ENCODE assay signal across 9 cellular contexts in genomic region chr2:27681844-27682243, GRCh38. TPM values are rescaled to one million over a fixed set of nuclear protein-coding genes. Genes with fewer than 3 reads are reported as not detected.
DNase-seq lines count a peak whose midpoint lies in the region; ATAC-seq and TF ChIP-seq lines count a peak whose summit lies in the region.
"Had no signal": no experiment of that assay in that cellular context is flagged by ENCODE, and none has a peak within 500 bp of the region (broad histone marks: within the 10 kb centered on the region; RNA-seq: fewer than 3 reads in every experiment).

No MANE protein-coding gene starts in this region.

- no peaks in the 10 kb centered on the region for H3K27me3 Mint-ChIP-seq in activated CD8-positive, alpha-beta memory T cell treated with anti-CD3 and anti-CD28 coated beads, Interleukin-2, amount 10 ng/mL, durations not matched to agents 7 days and 5 days
- H3K27me3 Mint-ChIP-seq in activated naive CD8-positive, alpha-beta T cell treated with anti-CD3 and anti-CD28 coated beads, Interleukin-2, amount 50 U/mL, for 24 hours, result no peaks in the 10 kb centered on the region

- H3K4me3 ChIP-seq in foreskin fibroblast (ENCODE audit: low read depth in 1 of 2, low read length in 2 of 2) (no peak overlapping the region), suprapubic skin (no peak overlapping the region)
- H3K4me3 ChIP-seq: BLaER1 treated with 17β-estradiol and CSF1 and Interleukin-3, amounts not matched to agents 10 nM and 100 nM had no signal

- CTCF ChIA-PET in activated CD8-positive, alpha-beta memory T cell treated with anti-CD3 and anti-CD28 coated beads, Interleukin-2, amount 10 ng/mL, durations not matched to agents 7 days and 5 days (lab: Charles Lee), result interaction anchor here (1.1 to 10.0 kb wide), 8 partner anchors 7 to 312 kb away, joined by 3 to 143 read pairs (median 26); partner anchors contain the start of genes EIF2B4, NRBP1, PPM1G and SLC4A1AP

- ATAC-seq in activated CD8-positive, alpha-beta memory T cell treated with anti-CD3 and anti-CD28 coated beads, Interleukin-2, amount 10 ng/mL, durations not matched to agents 7 days and 5 days, result no peak
- peak; percentile 83 for ATAC-seq in activated naive CD8-positive, alpha-beta T cell treated with anti-CD3 and anti-CD28 coated beads, Interleukin-2, amount 50 U/mL, for 24 hours
- no peak for ATAC-seq in GM19467 (IDR thresholded peaks at IDR 0.05; ENCODE audit: unreplicated experiment)

- no peak for TF ChIP-seq CTCF in foreskin fibroblast (IDR thresholded peaks at IDR 0.05; ENCODE audit: low read depth, low read length)
- no peak for TF ChIP-seq CTCF in suprapubic skin (IDR thresholded peaks at IDR 0.05)

- H3K27ac ChIP-seq in suprapubic skin, result peak overlapping the region; percentile 68
- H3K27ac ChIP-seq: BLaER1 treated with 17β-estradiol and CSF1 and Interleukin-3, amounts not matched to agents 10 nM and 100 nM had no signal

- peaks cover 46% of the 10 kb centered on the region for H3K4me1 Mint-ChIP-seq in activated CD8-positive, alpha-beta memory T cell treated with anti-CD3 and anti-CD28 coated beads, Interleukin-2, amount 10 ng/mL, durations not matched to agents 7 days and 5 days
- peaks cover 37% of the 10 kb centered on the region for H3K4me1 Mint-ChIP-seq in activated naive CD8-positive, alpha-beta T cell treated with anti-CD3 and anti-CD28 coated beads, Interleukin-2, amount 50 U/mL, for 24 hours

- H3K27ac Mint-ChIP-seq in activated CD8-positive, alpha-beta memory T cell treated with anti-CD3 and anti-CD28 coated beads, Interleukin-2, amount 10 ng/mL, durations not matched to agents 7 days and 5 days, result peak overlapping the region; percentile 54
- H3K27ac Mint-ChIP-seq in activated naive CD8-positive, alpha-beta T cell treated with anti-CD3 and anti-CD28 coated beads, Interleukin-2, amount 50 U/mL, for 24 hours, result peak overlapping the region; percentile 87

- peaks cover 18% of the 10 kb centered on the region for H3K4me1 ChIP-seq in suprapubic skin

- no peak for DNase-seq in activated CD8-positive, alpha-beta memory T cell treated with anti-CD3 and anti-CD28 coated beads, Interleukin-2, amount 10 ng/mL, durations not matched to agents 7 days and 5 days
- DNase-seq in activated CD8-positive, alpha-beta memory T cell treated with anti-CD3 and anti-CD28 coated beads for 24 hours, result no peak
- DNase-seq in activated naive CD8-positive, alpha-beta T cell treated with anti-CD3 and anti-CD28 coated beads, Interleukin-2, amount 50 U/mL, for 24 hours, result no peak
- DNase-seq in foreskin fibroblast (peak; percentile 42 to 56), suprapubic skin (ENCODE audit: low spot score in 2 of 2) (no peak), retina (no peak)
- no peak for DNase-seq in stimulated activated CD4-positive, alpha-beta T cell treated with anti-CD3 and anti-CD28 coated beads, Interleukin-2, amount 100 ng/mL, for 48 hours

- TF ChIP-seq EP300 in suprapubic skin (IDR thresholded peaks at IDR 0.05), result no peak

- WGBS in suprapubic skin, result 94% methylated on average over 1 of the region's 1 CpG

- H3K36me3 Mint-ChIP-seq in activated CD8-positive, alpha-beta memory T cell treated with anti-CD3 and anti-CD28 coated beads, Interleukin-2, amount 10 ng/mL, durations not matched to agents 7 days and 5 days, result peaks cover 31% of the 10 kb centered on the region
- H3K36me3 Mint-ChIP-seq in activated naive CD8-positive, alpha-beta T cell treated with anti-CD3 and anti-CD28 coated beads, Interleukin-2, amount 50 U/mL, for 24 hours (ENCODE audit: low read depth), result peaks cover 46% of the 10 kb centered on the region

- no peaks in the 10 kb centered on the region for H3K9me3 ChIP-seq in suprapubic skin
- H3K9me3 ChIP-seq: BLaER1 treated with 17β-estradiol and CSF1 and Interleukin-3, amounts not matched to agents 10 nM and 100 nM had no signal

- peaks cover 74% of the 10 kb centered on the region for H3K36me3 ChIP-seq in suprapubic skin

- no peaks in the 10 kb centered on the region for H3K9me3 Mint-ChIP-seq in activated CD8-positive, alpha-beta memory T cell treated with anti-CD3 and anti-CD28 coated beads, Interleukin-2, amount 10 ng/mL, durations not matched to agents 7 days and 5 days (ENCODE audit: low read depth)
- H3K9me3 Mint-ChIP-seq in activated naive CD8-positive, alpha-beta T cell treated with anti-CD3 and anti-CD28 coated beads, Interleukin-2, amount 50 U/mL, for 24 hours, result no peaks in the 10 kb centered on the region

- H3K4me3 Mint-ChIP-seq in activated CD8-positive, alpha-beta memory T cell treated with anti-CD3 and anti-CD28 coated beads, Interleukin-2, amount 10 ng/mL, durations not matched to agents 7 days and 5 days, result no peak overlapping the region
- peak overlapping the region; percentile 33 for H3K4me3 Mint-ChIP-seq in activated naive CD8-positive, alpha-beta T cell treated with anti-CD3 and anti-CD28 coated beads, Interleukin-2, amount 50 U/mL, for 24 hours

- no peaks in the 10 kb centered on the region for H3K27me3 ChIP-seq in suprapubic skin
- H3K27me3 ChIP-seq: BLaER1 treated with 17β-estradiol and CSF1 and Interleukin-3, amounts not matched to agents 10 nM and 100 nM had no signal

- no peak for TF ChIP-seq POLR2A in suprapubic skin (IDR thresholded peaks at IDR 0.05)

RNA-seq across cellular contexts. Expression of gene SLC4A1AP, which starts 18.2 kb away (rescaled TPM):
- 10 to 100 TPM; 27.8 to 28.2 TPM for total RNA-seq in activated CD8-positive, alpha-beta memory T cell treated with anti-CD3 and anti-CD28 coated beads, Interleukin-2, amount 10 ng/mL, durations not matched to agents 7 days and 5 days
- total RNA-seq in suprapubic skin, result 10 to 100 TPM; 15.1 to 25.3 (median 20.7) TPM

RNA-seq across cellular contexts. Expression of gene SUPT7L, which starts 18.4 kb away (rescaled TPM):
- total RNA-seq in activated CD8-positive, alpha-beta memory T cell treated with anti-CD3 and anti-CD28 coated beads, Interleukin-2, amount 10 ng/mL, durations not matched to agents 7 days and 5 days, result 10 to 100 TPM; 34.8 to 39.7 TPM
- 10 to 100 TPM; 17.0 to 27.3 (median 22.2) TPM for total RNA-seq in suprapubic skin

RNA-seq across cellular contexts. Expression of gene GPN1, which starts 53.0 kb away (rescaled TPM):
- total RNA-seq in activated CD8-positive, alpha-beta memory T cell treated with anti-CD3 and anti-CD28 coated beads, Interleukin-2, amount 10 ng/mL, durations not matched to agents 7 days and 5 days, result 10 to 100 TPM; 36.9 to 50.9 TPM
- total RNA-seq in suprapubic skin, result 10 to 100 TPM; 21.0 to 30.5 (median 24.2) TPM

RNA-seq across cellular contexts. Expression of gene CCDC121, which starts 53.0 kb away (rescaled TPM):
- total RNA-seq in activated CD8-positive, alpha-beta memory T cell treated with anti-CD3 and anti-CD28 coated beads, Interleukin-2, amount 10 ng/mL, durations not matched to agents 7 days and 5 days, result 1 to 10 TPM in 1 of 2 experiments, under 1 TPM in 1; 0.98 to 1.5 TPM
- 1 to 10 TPM; 1.2 to 3.9 (median 3.0) TPM for total RNA-seq in suprapubic skin

Comparison
In these comparisons a context has a peak if more than half of its experiments do, and no peak if none do; other contexts are left out.
1. DNase-seq: peak in foreskin fibroblast (2 of 2); none in activated CD8-positive, alpha-beta memory T cell treated with anti-CD3 and anti-CD28 coated beads, Interleukin-2, amount 10 ng/mL, durations not matched to agents 7 days and 5 days (single experiment), activated CD8-positive, alpha-beta memory T cell treated with anti-CD3 and anti-CD28 coated beads for 24 hours (single experiment), activated naive CD8-positive, alpha-beta T cell treated with anti-CD3 and anti-CD28 coated beads, Interleukin-2, amount 50 U/mL, for 24 hours (single experiment), suprapubic skin (0 of 2), retina (single experiment) and stimulated activated CD4-positive, alpha-beta T cell treated with anti-CD3 and anti-CD28 coated beads, Interleukin-2, amount 100 ng/mL, for 48 hours (0 of 2).